Comparison of ENCODE assay signal across 16 cellular contexts in the genomic region with DNA sequence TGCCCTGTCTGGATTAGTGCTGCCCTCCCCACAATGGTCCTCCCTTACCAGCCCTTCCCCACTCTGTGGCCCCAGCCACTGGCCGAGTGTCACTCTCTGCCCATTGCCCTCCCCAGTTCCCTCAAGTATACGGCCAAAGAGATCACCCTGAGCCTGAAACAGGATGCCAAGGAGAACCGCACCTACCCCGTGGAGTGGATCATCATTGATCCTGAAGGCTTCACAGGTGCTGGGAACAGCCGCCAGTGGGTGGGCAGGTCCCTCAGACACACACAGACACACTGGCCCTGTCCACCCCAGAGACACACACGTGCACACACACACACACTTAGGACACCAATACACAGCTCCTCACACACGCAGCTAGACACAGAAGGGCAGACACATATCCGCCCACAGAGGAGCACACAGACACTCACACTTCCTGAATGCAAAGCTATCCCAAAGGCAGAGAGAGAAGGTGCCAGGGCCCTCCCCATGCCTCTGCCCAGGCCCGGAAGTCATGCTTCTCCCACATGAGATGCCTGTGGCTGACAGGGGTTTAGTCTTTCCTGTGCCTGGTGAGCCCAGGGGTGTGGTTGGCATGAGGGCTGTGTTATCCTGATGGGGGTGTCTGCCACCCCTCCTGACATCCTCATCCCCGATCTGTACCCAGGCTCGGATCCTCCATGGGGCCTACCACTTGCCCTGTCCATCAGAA. TPM values are rescaled to one million over a fixed set of nuclear protein-coding genes. Genes with fewer than 3 reads are reported as not detected.
DNase-seq lines count a peak whose midpoint lies in the region; ATAC-seq and TF ChIP-seq lines count a peak whose summit lies in the region.
"Had no signal": no experiment of that assay in that cellular context is flagged by ENCODE, and none has a peak within 500 bp of the region (broad histone marks: within the 10 kb centered on the region; RNA-seq: fewer than 3 reads in every experiment).

No MANE protein-coding gene starts in this region.

- intact Hi-C loops in Right ventricle myocardium inferior (cut with DNase I) (no loop called here), cardiac septum (cut with DNase I) (no loop called here), sciatic nerve (cut with DNase I) (loop anchor here (10.0 kb wide), 1 partner anchor 624 kb away; no protein-coding TSS in a partner anchor)

- no peak overlapping the region; a peak in 1 of 5 replicates for H3K4me3 Mint-ChIP-seq in H9
- H3K4me3 Mint-ChIP-seq: T-helper 1 cell treated with Interleukin-12 subunit alpha and Interleukin-12 subunit beta and Interleukin-4 antibody, amounts not matched to agents 30 μg/mL and 1 μg/mL, for 36 hours had no signal

- H4K5ac ChIP-seq in H9 (ENCODE audit: insufficient read length, low read depth, low read length) = no peak overlapping the region

- H2AK5ac ChIP-seq in H9 (ENCODE audit: insufficient read length, low read length) = no peak overlapping the region

- no CpG with 5 or more reads among the region's 11 CpGs for WGBS in H9 (ENCODE audit: extremely low coverage, insufficient read length, low lambda C conversion rate)

- no peak overlapping the region for H2BK120ac ChIP-seq in H9 (ENCODE audit: low read depth, low read length, poor library complexity, severe bottlenecking)

- no peak overlapping the region for H3K4me3 ChIP-seq in RWPE2 (ENCODE audit: severe bottlenecking)
- H3K4me3 ChIP-seq: esophagus squamous epithelium, lung, pancreas had no signal

- H3K27me3 ChIP-seq in RWPE2 (ENCODE audit: insufficient read depth, poor library complexity, severe bottlenecking) (peaks cover 9% of the 10 kb centered on the region), H9 (ENCODE audit: insufficient read depth, low read length) (no peaks in the 10 kb centered on the region)

- peak overlapping the region in 1 of 3 experiments; percentile 28; a peak in 1 of 7 replicates for H3K27ac Mint-ChIP-seq in H9
- H3K27ac Mint-ChIP-seq: T-helper 1 cell treated with Interleukin-12 subunit alpha and Interleukin-12 subunit beta and Interleukin-4 antibody, amounts not matched to agents 30 μg/mL and 1 μg/mL, for 36 hours had no signal

- no peaks in the 10 kb centered on the region for H3K79me2 ChIP-seq in H9 (ENCODE audit: insufficient read depth, low read length)

- no peaks in the 10 kb centered on the region for H4K20me1 ChIP-seq in H9 (ENCODE audit: control insufficient read depth, insufficient read depth, insufficient read length)

- H3K36me3 ChIP-seq in RWPE2 (ENCODE audit: low read depth) = no peaks in the 10 kb centered on the region
- H3K36me3 ChIP-seq: esophagus squamous epithelium, pancreas had no signal

- peaks cover 9 to 24% of the 10 kb centered on the region in 2 experiments for H3K4me1 Mint-ChIP-seq in H9

- no peaks in the 10 kb centered on the region for H3K9me3 ChIP-seq in RWPE2 (ENCODE audit: severe bottlenecking)
- H3K9me3 ChIP-seq in H9 (ENCODE audit: control insufficient read depth, low read depth, low read length) = no peaks in the 10 kb centered on the region
- H3K9me3 ChIP-seq: esophagus squamous epithelium, pancreas had no signal

- H3K4ac ChIP-seq in H9 (ENCODE audit: low read depth, low read length) = no peak overlapping the region

- H3K36me3 Mint-ChIP-seq in H9 (ENCODE audit: insufficient read depth in 1 of 3, low read depth in 3 of 3) = no peaks in the 10 kb centered on the region

- no peak overlapping the region for H2BK5ac ChIP-seq in H9 (ENCODE audit: insufficient read length, low read length)

- no peak overlapping the region for H3K23ac ChIP-seq in H9 (ENCODE audit: insufficient read length, low read depth, low read length)

- no peak overlapping the region for H3K14ac ChIP-seq in H9 (ENCODE audit: insufficient read depth, low read length)

- no peak overlapping the region for H3K56ac ChIP-seq in H9 (ENCODE audit: insufficient read length, low read depth, low read length)

- H3K4me1 ChIP-seq in RWPE2 (ENCODE audit: insufficient read depth, poor library complexity, severe bottlenecking) (no peaks in the 10 kb centered on the region), H9 (ENCODE audit: insufficient read depth, low read length) (no peaks in the 10 kb centered on the region)

- H2BK12ac ChIP-seq in H9 (ENCODE audit: insufficient read length, low read depth, low read length) = no peak overlapping the region

- H3K23me2 ChIP-seq in H9 (ENCODE audit: insufficient read length, low read depth, low read length, poor library complexity, severe bottlenecking) = peaks cover 3% of the 10 kb centered on the region

- H3K18ac ChIP-seq in H9 (ENCODE audit: insufficient read length, low read depth, low read length) = no peak overlapping the region

- H3K27me3 Mint-ChIP-seq in H9 (ENCODE audit: low read depth) = peaks cover 58% of the 10 kb centered on the region

- TF ChIP-seq CTCF in RWPE2 (IDR thresholded peaks at IDR 0.05; ENCODE audit: poor library complexity, severe bottlenecking) (no peak), H9 (conservative IDR thresholded peaks at IDR 0.05) (no peak)

- H2BK15ac ChIP-seq in H9 (ENCODE audit: low read depth, low read length) = no peak overlapping the region

- no peak overlapping the region for H3K9ac ChIP-seq in H9 (ENCODE audit: extremely low read depth, insufficient read length, low read length)

- DNase-seq in Right ventricle myocardium inferior (ENCODE audit: missing footprints) (peak; percentile 62), cardiac septum (ENCODE audit: low spot score) (no peak), RWPE2 (ENCODE audit: low spot score) (peak; percentile 30), medulla oblongata (ENCODE audit: extremely low spot score) (peak; percentile 12), H9 (no peak), HT-29 (ENCODE audit: low spot score) (no peak), sciatic nerve (ENCODE audit: low spot score) (no peak)
- DNase-seq: C1 segment of cervical spinal cord; esophagus squamous epithelium; GDM1; NCI-H1092; stimulated activated CD4-positive, alpha-beta T cell treated with anti-CD3 and anti-CD28 coated beads, Interleukin-2, amount 100 ng/mL, for 24 hours had no signal

- H3K79me1 ChIP-seq in H9 (ENCODE audit: insufficient read depth, low read depth, low read length, poor library complexity, severe bottlenecking) = no peaks in the 10 kb centered on the region

- no peak overlapping the region for H3K27ac ChIP-seq in RWPE2 (ENCODE audit: poor library complexity, severe bottlenecking)
- no peak overlapping the region for H3K27ac ChIP-seq in H9 (ENCODE audit: insufficient read length, low read depth, low read length)
- H3K27ac ChIP-seq: esophagus squamous epithelium, pancreas had no signal

- H3T11ph ChIP-seq in H9 (ENCODE audit: low read length) = no peak overlapping the region

- H3K4me2 ChIP-seq in H9 (ENCODE audit: insufficient read depth, insufficient read length, low read length) = no peak overlapping the region

- ATAC-seq in Right ventricle myocardium inferior (no peak), RWPE2 (ENCODE audit: low read depth) (peak; percentile 28; the same call in 1 of the 3 replicates), sciatic nerve (no peak), GM21390 (IDR thresholded peaks at IDR 0.05; ENCODE audit: unreplicated experiment) (no peak)
- ATAC-seq: pancreas had no signal

- no peak overlapping the region for H2AFZ ChIP-seq in H9 (ENCODE audit: low read length)

- H3K9me3 Mint-ChIP-seq in H9 = no peaks in the 10 kb centered on the region
- H3K9me3 Mint-ChIP-seq: T-helper 1 cell treated with Interleukin-12 subunit alpha and Interleukin-12 subunit beta and Interleukin-4 antibody, amounts not matched to agents 30 μg/mL and 1 μg/mL, for 36 hours had no signal

- no peak overlapping the region for H4K91ac ChIP-seq in H9 (ENCODE audit: insufficient read length, low read depth, low read length)

- no peak overlapping the region for H4K8ac ChIP-seq in H9 (replicated peaks; ENCODE audit: insufficient read length, low read depth, low read length)

- H2BK20ac ChIP-seq in H9 (ENCODE audit: low read depth, low read length, poor library complexity, severe bottlenecking) = no peak overlapping the region

RNA-seq across cellular contexts. Expression of a gene that starts 2.9 kb away (rescaled TPM):
- not detected for total RNA-seq in Right ventricle myocardium inferior
- total RNA-seq in cardiac septum = 0.11 TPM
- not detected in 2 replicates for total RNA-seq in H9 (2021)
- total RNA-seq in HT-29 (2014; rRNA removed; shearing (Covaris generic)) = not detected in 2 replicates
- total RNA-seq in sciatic nerve = not detected
- total RNA-seq: esophagus squamous epithelium, lung had no signal

RNA-seq across cellular contexts. Expression of a gene that starts 8.7 kb away (rescaled TPM):
- total RNA-seq in Right ventricle myocardium inferior (0.11 TPM), cardiac septum (not detected), H9 (2021) (not detected in 2 replicates), sciatic nerve (not detected)
- not detected in 2 replicates for total RNA-seq in HT-29 (2014; rRNA removed; shearing (Covaris generic))
- total RNA-seq: esophagus squamous epithelium, lung, pancreas had no signal

RNA-seq across cellular contexts. Expression of a gene that starts 10.6 kb away (rescaled TPM):
- not detected for total RNA-seq in Right ventricle myocardium inferior
- not detected for total RNA-seq in cardiac septum
- not detected in 2 replicates for total RNA-seq in H9 (2021)
- not detected in 2 replicates for total RNA-seq in HT-29 (2014; rRNA removed; shearing (Covaris generic))
- total RNA-seq in sciatic nerve = not detected
- total RNA-seq: esophagus squamous epithelium, lung, pancreas had no signal

RNA-seq across cellular contexts. Expression of a gene that starts 21.5 kb away (rescaled TPM):
- total RNA-seq in Right ventricle myocardium inferior (2.0 TPM), cardiac septum (2.5 TPM), H9 (2021) (4.8 and 6.3 TPM in 2 replicates), sciatic nerve (4.5 TPM)
- total RNA-seq in HT-29 (2014; rRNA removed; shearing (Covaris generic)) = 6.0 and 7.0 TPM in 2 replicates

RNA-seq across cellular contexts. Expression of a gene that starts 21.6 kb away (rescaled TPM):
- total RNA-seq in Right ventricle myocardium inferior (39.0 TPM), cardiac septum (45.9 TPM), H9 (2021) (108 and 109 TPM in 2 replicates), sciatic nerve (41.0 TPM)
- total RNA-seq in HT-29 (2014; rRNA removed; shearing (Covaris generic)) = 77.5 and 87.8 TPM in 2 replicates

Comparison
In these comparisons a context has a peak if more than half of its experiments do, and no peak if none do; other contexts are left out.
1. DNase-seq: peak in Right ventricle myocardium inferior (single experiment), RWPE2 (single experiment) and medulla oblongata (single experiment); none in cardiac septum (single experiment), H9 (single experiment), HT-29 (single experiment) and sciatic nerve (single experiment).